In the genomic region with DNA sequence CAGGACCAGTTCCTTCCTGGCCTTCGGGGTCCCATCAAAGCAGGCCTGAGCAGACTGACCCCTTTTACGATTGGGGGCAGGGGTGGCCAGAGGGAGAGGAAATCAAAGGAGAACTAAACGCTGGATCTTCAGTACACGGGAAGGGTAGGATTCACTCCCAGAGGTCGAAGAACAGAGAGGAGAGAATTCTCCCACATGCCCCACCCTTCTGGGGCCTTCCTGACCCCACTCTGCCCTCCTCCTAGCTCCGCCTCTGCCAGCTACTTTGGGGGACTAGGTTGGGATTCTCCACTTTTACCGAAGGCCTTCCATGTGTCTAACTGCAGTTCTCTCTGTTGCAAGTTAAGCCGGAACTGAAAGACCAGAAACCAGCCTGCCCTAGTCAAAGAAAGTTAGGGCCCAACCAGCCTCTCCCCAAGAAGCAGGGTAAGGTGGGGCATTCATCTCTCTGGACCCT, we compare ENCODE assay signal across 1 cellular context.
TF ChIP-seq lines count a peak whose summit lies in the region.

No MANE protein-coding gene starts in this region.

TF ChIP-seq in H1, 55 proteins besides CTCF, POLR2A, EP300 and RAD21 (continued from another document):
- TF ChIP-seq GABPA (IDR thresholded peaks at IDR 0.05; ENCODE audit: borderline replicate concordance, insufficient read depth, low read length): no peak
- TF ChIP-seq CBX5 (IDR thresholded peaks at IDR 0.05; ENCODE audit: low read depth, low read length): no peak
- no peak for TF ChIP-seq TEAD4 (IDR thresholded peaks at IDR 0.05; ENCODE audit: low read depth, low read length)
- no peak for TF ChIP-seq CHD1 (IDR thresholded peaks at IDR 0.05; ENCODE audit: low read depth, low read length)
- no peak for TF ChIP-seq RFX5 (IDR thresholded peaks at IDR 0.05; ENCODE audit: borderline replicate concordance, low read depth, low read length)
- no peak for TF ChIP-seq JUND (IDR thresholded peaks at IDR 0.05; ENCODE audit: low read length)
- TF ChIP-seq YY1 (IDR thresholded peaks at IDR 0.05; ENCODE audit: low read depth, low read length): no peak
- TF ChIP-seq, protein P1, sequence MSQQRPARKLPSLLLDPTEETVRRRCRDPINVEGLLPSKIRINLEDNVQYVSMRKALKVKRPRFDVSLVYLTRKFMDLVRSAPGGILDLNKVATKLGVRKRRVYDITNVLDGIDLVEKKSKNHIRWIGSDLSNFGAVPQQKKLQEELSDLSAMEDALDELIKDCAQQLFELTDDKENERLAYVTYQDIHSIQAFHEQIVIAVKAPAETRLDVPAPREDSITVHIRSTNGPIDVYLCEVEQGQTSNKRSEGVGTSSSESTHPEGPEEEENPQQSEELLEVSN (IDR thresholded peaks at IDR 0.05): no peak
- no peak for TF ChIP-seq SP2 (IDR thresholded peaks at IDR 0.05; ENCODE audit: low read length)
- no peak for TF ChIP-seq POU5F1 (IDR thresholded peaks at IDR 0.05; ENCODE audit: low read depth, low read length)
- no peak for TF ChIP-seq BCL11A (IDR thresholded peaks at IDR 0.05; ENCODE audit: low read depth in 2 of 2, low read length in 2 of 2)
- no peak for TF ChIP-seq GTF2F1 (IDR thresholded peaks at IDR 0.05; ENCODE audit: borderline replicate concordance, low read depth, low read length)
- TF ChIP-seq TAF7 (optimal IDR thresholded peaks at IDR 0.05; ENCODE audit: borderline replicate concordance, low read depth, low read length): no peak
- TF ChIP-seq CREB1 (IDR thresholded peaks at IDR 0.05): no peak
- no peak for TF ChIP-seq NRF1 (IDR thresholded peaks at IDR 0.05; ENCODE audit: low read depth, low read length)
TF ChIP-seq in H1: peak in this region for 0.
